ENCODE assay signal across 14 cellular contexts in genomic region chr11:67648796-67649613, GRCh38. TPM values are rescaled to one million over a fixed set of nuclear protein-coding genes. Genes with fewer than 3 reads are reported as not detected.
DNase-seq lines count a peak whose midpoint lies in the region; ATAC-seq and TF ChIP-seq lines count a peak whose summit lies in the region.
"Had no signal": no experiment of that assay in that cellular context is flagged by ENCODE, and none has a peak within 500 bp of the region (broad histone marks: within the 10 kb centered on the region; RNA-seq: fewer than 3 reads in every experiment).

No MANE protein-coding gene starts in this region.

- H3K4me3 ChIP-seq in NB4 (ENCODE audit: low read depth, low read length) = no peak overlapping the region
- H3K4me3 ChIP-seq: A549, skin epidermis had no signal

- peaks cover 1% of the 10 kb centered on the region for H3K9me3 Mint-ChIP-seq in activated naive CD4-positive, alpha-beta T cell treated with anti-CD3 and anti-CD28 coated beads, Interleukin-2, amount 10 ng/mL, durations not matched to agents 7 days and 5 days
- no peaks in the 10 kb centered on the region for H3K9me3 Mint-ChIP-seq in effector memory CD8-positive, alpha-beta T cell
- H3K9me3 Mint-ChIP-seq: natural killer cell treated with Interleukin-12 subunit alpha and Interleukin-12 subunit beta and Interleukin-15 and Interleukin-18, amount 100 ng/mL, for 72 hours had no signal

- peaks cover 48% of the 10 kb centered on the region for H3K27me3 Mint-ChIP-seq in activated naive CD4-positive, alpha-beta T cell treated with anti-CD3 and anti-CD28 coated beads, Interleukin-2, amount 10 ng/mL, durations not matched to agents 7 days and 5 days
- no peaks in the 10 kb centered on the region for H3K27me3 Mint-ChIP-seq in effector memory CD8-positive, alpha-beta T cell

- no peak overlapping the region for H3K4me3 Mint-ChIP-seq in activated naive CD4-positive, alpha-beta T cell treated with anti-CD3 and anti-CD28 coated beads, Interleukin-2, amount 10 ng/mL, durations not matched to agents 7 days and 5 days
- H3K4me3 Mint-ChIP-seq in effector memory CD8-positive, alpha-beta T cell = peak overlapping the region; percentile 20 to 89

- CTCF ChIA-PET in activated naive CD4-positive, alpha-beta T cell treated with anti-CD3 and anti-CD28 coated beads, Interleukin-2, amount 10 ng/mL, durations not matched to agents 7 days and 5 days (lab: Charles Lee) = interaction anchor here (0.7 to 11.6 kb wide), 5 partner anchors 9 to 34 kb away, joined by 3 to 91 read pairs (median 6); partner anchors contain the start of genes NUDT8 and TBX10

- peaks cover 52% of the 10 kb centered on the region for H3K4me1 Mint-ChIP-seq in activated naive CD4-positive, alpha-beta T cell treated with anti-CD3 and anti-CD28 coated beads, Interleukin-2, amount 10 ng/mL, durations not matched to agents 7 days and 5 days
- H3K4me1 Mint-ChIP-seq in effector memory CD8-positive, alpha-beta T cell (ENCODE audit: low read depth in 2 of 2) = peaks cover 30 to 38% of the 10 kb centered on the region in 2 donors

- DNase-seq in activated naive CD4-positive, alpha-beta T cell treated with anti-CD3 and anti-CD28 coated beads, Interleukin-2, amount 10 ng/mL, durations not matched to agents 7 days and 5 days = peak; percentile 20
- no peak for DNase-seq in activated naive CD4-positive, alpha-beta T cell (lab: John Stamatoyannopoulos, UW)
- peak; percentile 69 for DNase-seq in NB4 (ENCODE audit: low read depth)
- no peak for DNase-seq in effector memory CD8-positive, alpha-beta T cell
- peak; percentile 41 for DNase-seq in ureter (ENCODE audit: low spot score)
- DNase-seq in OCI-M2 (lab: John Stamatoyannopoulos, UW; ENCODE audit: unreplicated experiment) = no peak
- no peak for DNase-seq in cerebellar nuclear complex (lab: John Stamatoyannopoulos, UW)
- no peak for DNase-seq in SHP77 treated with DMSO at 0.1 percent for 48 hours (lab: John Stamatoyannopoulos, UW)
- DNase-seq: activated gamma-delta T cell, NCI-H2029 treated with DMSO at 0.1 percent for 48 hours had no signal

- H3K27ac Mint-ChIP-seq in activated naive CD4-positive, alpha-beta T cell treated with anti-CD3 and anti-CD28 coated beads, Interleukin-2, amount 10 ng/mL, durations not matched to agents 7 days and 5 days = no peak overlapping the region
- peak overlapping the region; percentile 31 to 38 for H3K27ac Mint-ChIP-seq in effector memory CD8-positive, alpha-beta T cell
- H3K27ac Mint-ChIP-seq: natural killer cell treated with Interleukin-12 subunit alpha and Interleukin-12 subunit beta and Interleukin-15 and Interleukin-18, amount 100 ng/mL, for 72 hours had no signal

- TF ChIP-seq POLR2A in NB4 (IDR thresholded peaks at IDR 0.05; ENCODE audit: extremely low read depth, insufficient read length) = no peak

- TF ChIP-seq CTCF in NB4 (IDR thresholded peaks at IDR 0.05; ENCODE audit: low read depth, low read length) = no peak

- no peak for ATAC-seq in effector memory CD8-positive, alpha-beta T cell (replicated peaks)

- H3K36me3 Mint-ChIP-seq in activated naive CD4-positive, alpha-beta T cell treated with anti-CD3 and anti-CD28 coated beads, Interleukin-2, amount 10 ng/mL, durations not matched to agents 7 days and 5 days = no peaks in the 10 kb centered on the region
- peaks cover 5% of the 10 kb centered on the region for H3K36me3 Mint-ChIP-seq in effector memory CD8-positive, alpha-beta T cell (ENCODE audit: insufficient read depth)
- H3K36me3 Mint-ChIP-seq: natural killer cell treated with Interleukin-12 subunit alpha and Interleukin-12 subunit beta and Interleukin-15 and Interleukin-18, amount 100 ng/mL, for 72 hours had no signal

RNA-seq across cellular contexts. Expression of gene ACY3, which starts 1.5 kb away (rescaled TPM):
- total RNA-seq in ureter = 0.29 TPM
- total RNA-seq: natural killer cell treated with Interleukin-12 subunit alpha and Interleukin-12 subunit beta and Interleukin-15 and Interleukin-18, amount 100 ng/mL, for 72 hours had no signal

RNA-seq across cellular contexts. Expression of gene TBX10, which starts 9.4 kb away (rescaled TPM):
- not detected for total RNA-seq in ureter
- total RNA-seq: cerebellum; natural killer cell treated with Interleukin-12 subunit alpha and Interleukin-12 subunit beta and Interleukin-15 and Interleukin-18, amount 100 ng/mL, for 72 hours had no signal

RNA-seq across cellular contexts. Expression of gene NUDT8, which starts 19.3 kb away (rescaled TPM):
- total RNA-seq in ureter = 6.9 TPM

RNA-seq across cellular contexts. Expression of gene ALDH3B2, which starts 25.4 kb away (rescaled TPM):
- 85.9 TPM for total RNA-seq in ureter
- total RNA-seq: cerebellum; natural killer cell treated with Interleukin-12 subunit alpha and Interleukin-12 subunit beta and Interleukin-15 and Interleukin-18, amount 100 ng/mL, for 72 hours had no signal

RNA-seq across cellular contexts. Expression of gene NDUFV1, which starts 42.3 kb away (rescaled TPM):
- 199 TPM for total RNA-seq in ureter

Comparison
In these comparisons a context has a peak if more than half of its experiments do, and no peak if none do; other contexts are left out.
1. DNase-seq: peak in activated naive CD4-positive, alpha-beta T cell treated with anti-CD3 and anti-CD28 coated beads, Interleukin-2, amount 10 ng/mL, durations not matched to agents 7 days and 5 days (single experiment), NB4 (single experiment) and ureter (single experiment); none in activated naive CD4-positive, alpha-beta T cell (0 of 4), effector memory CD8-positive, alpha-beta T cell (0 of 3), OCI-M2 (single experiment), cerebellar nuclear complex (0 of 2) and SHP77 treated with DMSO at 0.1 percent for 48 hours (single experiment).